Comparison of ENCODE assay signal across 1 cellular context in the genomic region with DNA sequence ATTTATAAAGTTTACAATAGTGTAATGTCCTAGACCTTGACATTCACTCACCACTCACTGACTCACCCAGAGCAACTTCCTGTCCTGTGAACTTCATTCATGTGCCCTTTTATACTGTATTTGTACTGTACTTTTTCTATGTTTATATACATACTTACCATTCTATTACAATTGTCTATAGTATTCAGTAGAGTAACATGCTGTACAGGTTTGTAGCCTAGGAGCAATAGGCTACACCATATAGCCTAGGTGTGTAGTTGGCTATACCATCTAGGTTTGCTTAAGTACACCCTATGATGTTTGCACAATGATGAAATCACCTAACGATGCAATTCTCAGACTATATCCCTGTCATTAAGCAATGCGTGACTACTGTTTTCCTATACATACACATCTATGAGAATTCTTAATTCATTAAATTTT.
A peak's percentile ranks its signal among the peaks of the same experiment; 100 is the strongest.
TF ChIP-seq lines count a peak whose summit lies in the region.

No MANE protein-coding gene starts in this region.

TF ChIP-seq in HepG2, 621 proteins besides CTCF, POLR2A, EP300 and RAD21 (continued from another document and continues in another):
- TF ChIP-seq, protein P1, sequence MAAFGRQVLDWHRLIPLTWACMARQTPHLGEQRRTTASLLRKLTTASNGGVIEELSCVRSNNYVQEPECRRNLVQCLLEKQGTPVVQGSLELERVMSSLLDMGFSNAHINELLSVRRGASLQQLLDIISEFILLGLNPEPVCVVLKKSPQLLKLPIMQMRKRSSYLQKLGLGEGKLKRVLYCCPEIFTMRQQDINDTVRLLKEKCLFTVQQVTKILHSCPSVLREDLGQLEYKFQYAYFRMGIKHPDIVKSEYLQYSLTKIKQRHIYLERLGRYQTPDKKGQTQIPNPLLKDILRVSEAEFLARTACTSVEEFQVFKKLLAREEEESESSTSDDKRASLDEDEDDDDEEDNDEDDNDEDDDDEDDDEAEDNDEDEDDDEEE (CRISPR knock-in tag; IDR thresholded peaks at IDR 0.05): no peak
- TF ChIP-seq GABPA (IDR thresholded peaks at IDR 0.05; ENCODE audit: low read depth, low read length) (no peak), GABPA (CRISPR knock-in tag; IDR thresholded peaks at IDR 0.05; ENCODE audit: low read depth) (peak; percentile 42; the same call in 1 of the 2 replicates), HOXA3 (CRISPR knock-in tag; IDR thresholded peaks at IDR 0.05) (no peak), ZNF33A (CRISPR knock-in tag; IDR thresholded peaks at IDR 0.05; ENCODE audit: borderline replicate concordance) (no peak), ZNF160 (CRISPR knock-in tag; IDR thresholded peaks at IDR 0.05) (no peak), SKI (IDR thresholded peaks at IDR 0.05; ENCODE audit: partially characterized antibody) (peak; percentile 90), ETV5 (CRISPR knock-in tag; IDR thresholded peaks at IDR 0.05; ENCODE audit: borderline replicate concordance) (peak; percentile 86; the same call in 1 of the 2 replicates), ZNF607 (CRISPR knock-in tag; IDR thresholded peaks at IDR 0.05; ENCODE audit: borderline replicate concordance) (no peak), ARID2 (CRISPR knock-in tag; IDR thresholded peaks at IDR 0.05; ENCODE audit: borderline replicate concordance) (no peak), ZNF124 (CRISPR knock-in tag; IDR thresholded peaks at IDR 0.05) (no peak), ZNF616 (CRISPR knock-in tag; IDR thresholded peaks at IDR 0.05; ENCODE audit: low read depth) (no peak), ZNF136 (CRISPR knock-in tag; IDR thresholded peaks at IDR 0.05; ENCODE audit: low read depth) (no peak), GTF3A (CRISPR knock-in tag; conservative IDR thresholded peaks at IDR 0.05) (no peak), MEIS1 (CRISPR knock-in tag; IDR thresholded peaks at IDR 0.05; ENCODE audit: borderline replicate concordance) (no peak), NCOR1 (IDR thresholded peaks at IDR 0.05; ENCODE audit: borderline replicate concordance, low read length) (no peak; the same call in 1 of the 2 replicates), PHF21A (CRISPR knock-in tag; IDR thresholded peaks at IDR 0.05) (0 out of 2 replicates have a peak, but pooled peaks have one; percentile 23), ZNF7 (CRISPR knock-in tag; IDR thresholded peaks at IDR 0.05) (peak; percentile 70; the same call in 1 of the 2 replicates), REPIN1 (CRISPR knock-in tag; IDR thresholded peaks at IDR 0.05; ENCODE audit: borderline replicate concordance, low read depth) (no peak), FIP1L1 (IDR thresholded peaks at IDR 0.05; ENCODE audit: borderline replicate concordance, insufficient read depth, low read depth, low read length) (no peak), HHEX (CRISPR knock-in tag; IDR thresholded peaks at IDR 0.05) (peak; percentile 57; the same call in 1 of the 2 replicates), CBFB (CRISPR knock-in tag; IDR thresholded peaks at IDR 0.05) (no peak), IKZF4 (CRISPR knock-in tag; IDR thresholded peaks at IDR 0.05; ENCODE audit: borderline replicate concordance, low read depth, not compliant biosample characterization) (no peak), CBX5 (CRISPR knock-in tag; IDR thresholded peaks at IDR 0.05; ENCODE audit: borderline replicate concordance) (no peak), ZNF552 (CRISPR knock-in tag; IDR thresholded peaks at IDR 0.05; ENCODE audit: borderline replicate concordance) (no peak), BRCA1 (CRISPR knock-in tag; IDR thresholded peaks at IDR 0.05) (no peak), FOXO1 (CRISPR knock-in tag; IDR thresholded peaks at IDR 0.05) (no peak)
- TF ChIP-seq, protein P2, sequence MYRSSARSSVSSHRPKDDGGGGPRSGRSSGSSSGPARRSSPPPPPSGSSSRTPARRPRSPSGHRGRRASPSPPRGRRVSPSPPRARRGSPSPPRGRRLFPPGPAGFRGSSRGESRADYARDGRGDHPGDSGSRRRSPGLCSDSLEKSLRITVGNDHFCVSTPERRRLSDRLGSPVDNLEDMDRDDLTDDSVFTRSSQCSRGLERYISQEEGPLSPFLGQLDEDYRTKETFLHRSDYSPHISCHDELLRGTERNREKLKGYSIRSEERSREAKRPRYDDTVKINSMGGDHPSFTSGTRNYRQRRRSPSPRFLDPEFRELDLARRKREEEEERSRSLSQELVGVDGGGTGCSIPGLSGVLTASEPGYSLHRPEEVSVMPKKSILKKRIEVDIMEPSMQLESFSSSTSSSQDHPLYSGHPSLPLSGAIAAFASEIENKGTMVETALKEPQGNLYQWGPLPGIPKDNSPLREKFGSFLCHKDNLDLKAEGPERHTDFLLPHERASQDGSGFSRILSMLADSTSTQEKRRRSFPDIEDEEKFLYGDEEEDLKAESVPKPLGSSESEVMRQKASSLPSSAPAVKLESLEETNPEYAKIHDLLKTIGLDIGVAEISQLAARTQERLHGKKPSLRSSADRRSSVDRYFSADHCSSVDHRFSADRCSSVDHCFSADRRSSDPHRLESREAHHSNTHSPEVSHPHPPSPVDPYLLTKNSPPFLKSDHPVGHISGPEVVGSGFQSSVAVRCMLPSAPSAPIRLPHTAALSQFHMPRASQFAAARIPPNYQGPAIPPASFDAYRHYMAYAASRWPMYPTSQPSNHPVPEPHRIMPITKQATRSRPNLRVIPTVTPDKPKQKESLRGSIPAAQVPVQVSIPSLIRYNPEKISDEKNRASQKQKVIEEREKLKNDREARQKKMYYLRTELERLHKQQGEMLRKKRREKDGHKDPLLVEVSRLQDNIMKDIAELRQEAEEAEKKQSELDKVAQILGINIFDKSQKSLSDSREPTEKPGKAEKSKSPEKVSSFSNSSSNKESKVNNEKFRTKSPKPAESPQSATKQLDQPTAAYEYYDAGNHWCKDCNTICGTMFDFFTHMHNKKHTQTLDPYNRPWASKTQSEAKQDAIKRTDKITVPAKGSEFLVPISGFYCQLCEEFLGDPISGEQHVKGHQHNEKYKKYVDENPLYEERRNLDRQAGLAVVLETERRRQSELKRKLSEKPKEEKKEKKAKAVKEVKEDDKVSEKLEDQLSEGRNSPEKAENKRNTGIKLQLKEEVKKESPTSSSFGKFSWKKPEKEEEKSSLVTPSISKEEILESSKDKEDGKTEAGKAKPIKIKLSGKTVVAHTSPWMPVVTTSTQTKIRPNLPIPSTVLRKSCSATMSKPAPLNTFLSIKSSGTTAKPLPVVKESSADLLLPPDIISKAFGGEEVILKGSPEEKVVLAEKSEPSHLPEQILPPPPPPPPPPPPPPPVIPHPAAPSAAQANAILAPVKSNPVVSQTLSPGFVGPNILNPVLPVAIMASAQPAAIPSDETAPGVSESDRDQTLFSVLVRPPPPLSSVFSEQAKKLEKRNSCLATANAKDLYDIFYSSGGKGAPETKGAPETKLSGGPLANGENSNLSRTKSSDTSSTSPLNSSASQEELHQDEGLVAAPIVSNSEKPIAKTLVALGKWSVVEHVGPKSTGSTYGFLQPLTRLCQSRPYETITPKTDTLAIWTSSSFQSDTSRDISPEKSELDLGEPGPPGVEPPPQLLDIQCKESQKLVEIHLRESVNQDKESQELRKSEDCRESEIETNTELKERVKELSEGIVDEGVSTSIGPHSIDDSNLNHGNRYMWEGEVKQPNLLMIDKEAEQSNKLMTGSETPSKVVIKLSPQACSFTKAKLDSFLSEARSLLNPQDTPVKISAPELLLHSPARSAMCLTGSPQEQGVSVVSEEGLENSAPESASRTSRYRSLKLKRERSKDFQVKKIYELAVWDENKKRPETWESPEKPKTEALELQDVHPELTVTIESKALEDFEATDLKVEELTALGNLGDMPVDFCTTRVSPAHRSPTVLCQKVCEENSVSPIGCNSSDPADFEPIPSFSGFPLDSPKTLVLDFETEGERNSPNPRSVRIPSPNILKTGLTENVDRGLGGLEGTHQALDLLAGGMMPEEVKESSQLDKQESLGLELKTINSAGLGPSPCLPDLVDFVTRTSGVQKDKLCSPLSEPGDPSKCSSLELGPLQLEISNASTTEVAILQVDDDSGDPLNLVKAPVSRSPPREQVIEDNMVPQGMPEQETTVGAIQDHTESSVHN (CRISPR knock-in tag; IDR thresholded peaks at IDR 0.05): no peak
- TF ChIP-seq, protein P3, sequence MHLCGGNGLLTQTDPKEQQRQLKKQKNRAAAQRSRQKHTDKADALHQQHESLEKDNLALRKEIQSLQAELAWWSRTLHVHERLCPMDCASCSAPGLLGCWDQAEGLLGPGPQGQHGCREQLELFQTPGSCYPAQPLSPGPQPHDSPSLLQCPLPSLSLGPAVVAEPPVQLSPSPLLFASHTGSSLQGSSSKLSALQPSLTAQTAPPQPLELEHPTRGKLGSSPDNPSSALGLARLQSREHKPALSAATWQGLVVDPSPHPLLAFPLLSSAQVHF (CRISPR knock-in tag; IDR thresholded peaks at IDR 0.05): no peak
- TF ChIP-seq, protein P4, sequence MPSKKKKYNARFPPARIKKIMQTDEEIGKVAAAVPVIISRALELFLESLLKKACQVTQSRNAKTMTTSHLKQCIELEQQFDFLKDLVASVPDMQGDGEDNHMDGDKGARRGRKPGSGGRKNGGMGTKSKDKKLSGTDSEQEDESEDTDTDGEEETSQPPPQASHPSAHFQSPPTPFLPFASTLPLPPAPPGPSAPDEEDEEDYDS (CRISPR knock-in tag; IDR thresholded peaks at IDR 0.05): no peak
- TF ChIP-seq, protein P5, sequence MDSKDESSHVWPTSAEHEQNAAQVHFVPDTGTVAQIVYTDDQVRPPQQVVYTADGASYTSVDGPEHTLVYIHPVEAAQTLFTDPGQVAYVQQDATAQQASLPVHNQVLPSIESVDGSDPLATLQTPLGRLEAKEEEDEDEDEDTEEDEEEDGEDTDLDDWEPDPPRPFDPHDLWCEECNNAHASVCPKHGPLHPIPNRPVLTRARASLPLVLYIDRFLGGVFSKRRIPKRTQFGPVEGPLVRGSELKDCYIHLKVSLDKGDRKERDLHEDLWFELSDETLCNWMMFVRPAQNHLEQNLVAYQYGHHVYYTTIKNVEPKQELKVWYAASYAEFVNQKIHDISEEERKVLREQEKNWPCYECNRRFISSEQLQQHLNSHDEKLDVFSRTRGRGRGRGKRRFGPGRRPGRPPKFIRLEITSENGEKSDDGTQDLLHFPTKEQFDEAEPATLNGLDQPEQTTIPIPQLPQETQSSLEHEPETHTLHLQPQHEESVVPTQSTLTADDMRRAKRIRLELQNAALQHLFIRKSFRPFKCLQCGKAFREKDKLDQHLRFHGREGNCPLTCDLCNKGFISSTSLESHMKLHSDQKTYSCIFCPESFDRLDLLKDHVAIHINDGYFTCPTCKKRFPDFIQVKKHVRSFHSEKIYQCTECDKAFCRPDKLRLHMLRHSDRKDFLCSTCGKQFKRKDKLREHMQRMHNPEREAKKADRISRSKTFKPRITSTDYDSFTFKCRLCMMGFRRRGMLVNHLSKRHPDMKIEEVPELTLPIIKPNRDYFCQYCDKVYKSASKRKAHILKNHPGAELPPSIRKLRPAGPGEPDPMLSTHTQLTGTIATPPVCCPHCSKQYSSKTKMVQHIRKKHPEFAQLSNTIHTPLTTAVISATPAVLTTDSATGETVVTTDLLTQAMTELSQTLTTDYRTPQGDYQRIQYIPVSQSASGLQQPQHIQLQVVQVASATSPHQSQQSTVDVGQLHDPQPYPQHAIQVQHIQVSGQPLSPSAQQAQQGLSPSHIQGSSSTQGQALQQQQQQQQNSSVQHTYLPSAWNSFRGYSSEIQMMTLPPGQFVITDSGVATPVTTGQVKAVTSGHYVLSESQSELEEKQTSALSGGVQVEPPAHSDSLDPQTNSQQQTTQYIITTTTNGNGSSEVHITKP (CRISPR knock-in tag; IDR thresholded peaks at IDR 0.05; ENCODE audit: low read depth): peak; percentile 72; the same call in 1 of the 2 replicates
- TF ChIP-seq, protein P6, sequence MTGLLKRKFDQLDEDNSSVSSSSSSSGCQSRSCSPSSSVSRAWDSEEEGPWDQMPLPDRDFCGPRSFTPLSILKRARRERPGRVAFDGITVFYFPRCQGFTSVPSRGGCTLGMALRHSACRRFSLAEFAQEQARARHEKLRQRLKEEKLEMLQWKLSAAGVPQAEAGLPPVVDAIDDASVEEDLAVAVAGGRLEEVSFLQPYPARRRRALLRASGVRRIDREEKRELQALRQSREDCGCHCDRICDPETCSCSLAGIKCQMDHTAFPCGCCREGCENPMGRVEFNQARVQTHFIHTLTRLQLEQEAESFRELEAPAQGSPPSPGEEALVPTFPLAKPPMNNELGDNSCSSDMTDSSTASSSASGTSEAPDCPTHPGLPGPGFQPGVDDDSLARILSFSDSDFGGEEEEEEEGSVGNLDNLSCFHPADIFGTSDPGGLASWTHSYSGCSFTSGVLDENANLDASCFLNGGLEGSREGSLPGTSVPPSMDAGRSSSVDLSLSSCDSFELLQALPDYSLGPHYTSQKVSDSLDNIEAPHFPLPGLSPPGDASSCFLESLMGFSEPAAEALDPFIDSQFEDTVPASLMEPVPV (CRISPR knock-in tag; IDR thresholded peaks at IDR 0.05): no peak
- TF ChIP-seq, protein P7, sequence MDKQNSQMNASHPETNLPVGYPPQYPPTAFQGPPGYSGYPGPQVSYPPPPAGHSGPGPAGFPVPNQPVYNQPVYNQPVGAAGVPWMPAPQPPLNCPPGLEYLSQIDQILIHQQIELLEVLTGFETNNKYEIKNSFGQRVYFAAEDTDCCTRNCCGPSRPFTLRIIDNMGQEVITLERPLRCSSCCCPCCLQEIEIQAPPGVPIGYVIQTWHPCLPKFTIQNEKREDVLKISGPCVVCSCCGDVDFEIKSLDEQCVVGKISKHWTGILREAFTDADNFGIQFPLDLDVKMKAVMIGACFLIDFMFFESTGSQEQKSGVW (CRISPR knock-in tag; IDR thresholded peaks at IDR 0.05; ENCODE audit: borderline replicate concordance): no peak
- TF ChIP-seq, protein P8, sequence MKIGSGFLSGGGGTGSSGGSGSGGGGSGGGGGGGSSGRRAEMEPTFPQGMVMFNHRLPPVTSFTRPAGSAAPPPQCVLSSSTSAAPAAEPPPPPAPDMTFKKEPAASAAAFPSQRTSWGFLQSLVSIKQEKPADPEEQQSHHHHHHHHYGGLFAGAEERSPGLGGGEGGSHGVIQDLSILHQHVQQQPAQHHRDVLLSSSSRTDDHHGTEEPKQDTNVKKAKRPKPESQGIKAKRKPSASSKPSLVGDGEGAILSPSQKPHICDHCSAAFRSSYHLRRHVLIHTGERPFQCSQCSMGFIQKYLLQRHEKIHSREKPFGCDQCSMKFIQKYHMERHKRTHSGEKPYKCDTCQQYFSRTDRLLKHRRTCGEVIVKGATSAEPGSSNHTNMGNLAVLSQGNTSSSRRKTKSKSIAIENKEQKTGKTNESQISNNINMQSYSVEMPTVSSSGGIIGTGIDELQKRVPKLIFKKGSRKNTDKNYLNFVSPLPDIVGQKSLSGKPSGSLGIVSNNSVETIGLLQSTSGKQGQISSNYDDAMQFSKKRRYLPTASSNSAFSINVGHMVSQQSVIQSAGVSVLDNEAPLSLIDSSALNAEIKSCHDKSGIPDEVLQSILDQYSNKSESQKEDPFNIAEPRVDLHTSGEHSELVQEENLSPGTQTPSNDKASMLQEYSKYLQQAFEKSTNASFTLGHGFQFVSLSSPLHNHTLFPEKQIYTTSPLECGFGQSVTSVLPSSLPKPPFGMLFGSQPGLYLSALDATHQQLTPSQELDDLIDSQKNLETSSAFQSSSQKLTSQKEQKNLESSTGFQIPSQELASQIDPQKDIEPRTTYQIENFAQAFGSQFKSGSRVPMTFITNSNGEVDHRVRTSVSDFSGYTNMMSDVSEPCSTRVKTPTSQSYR (CRISPR knock-in tag; IDR thresholded peaks at IDR 0.05; ENCODE audit: borderline replicate concordance): no peak
- TF ChIP-seq, protein P9, sequence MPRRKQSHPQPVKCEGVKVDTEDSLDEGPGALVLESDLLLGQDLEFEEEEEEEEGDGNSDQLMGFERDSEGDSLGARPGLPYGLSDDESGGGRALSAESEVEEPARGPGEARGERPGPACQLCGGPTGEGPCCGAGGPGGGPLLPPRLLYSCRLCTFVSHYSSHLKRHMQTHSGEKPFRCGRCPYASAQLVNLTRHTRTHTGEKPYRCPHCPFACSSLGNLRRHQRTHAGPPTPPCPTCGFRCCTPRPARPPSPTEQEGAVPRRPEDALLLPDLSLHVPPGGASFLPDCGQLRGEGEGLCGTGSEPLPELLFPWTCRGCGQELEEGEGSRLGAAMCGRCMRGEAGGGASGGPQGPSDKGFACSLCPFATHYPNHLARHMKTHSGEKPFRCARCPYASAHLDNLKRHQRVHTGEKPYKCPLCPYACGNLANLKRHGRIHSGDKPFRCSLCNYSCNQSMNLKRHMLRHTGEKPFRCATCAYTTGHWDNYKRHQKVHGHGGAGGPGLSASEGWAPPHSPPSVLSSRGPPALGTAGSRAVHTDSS (CRISPR knock-in tag; conservative IDR thresholded peaks at IDR 0.05): no peak
